Comparison of ENCODE assay signal across 19 cellular contexts in the genomic region with DNA sequence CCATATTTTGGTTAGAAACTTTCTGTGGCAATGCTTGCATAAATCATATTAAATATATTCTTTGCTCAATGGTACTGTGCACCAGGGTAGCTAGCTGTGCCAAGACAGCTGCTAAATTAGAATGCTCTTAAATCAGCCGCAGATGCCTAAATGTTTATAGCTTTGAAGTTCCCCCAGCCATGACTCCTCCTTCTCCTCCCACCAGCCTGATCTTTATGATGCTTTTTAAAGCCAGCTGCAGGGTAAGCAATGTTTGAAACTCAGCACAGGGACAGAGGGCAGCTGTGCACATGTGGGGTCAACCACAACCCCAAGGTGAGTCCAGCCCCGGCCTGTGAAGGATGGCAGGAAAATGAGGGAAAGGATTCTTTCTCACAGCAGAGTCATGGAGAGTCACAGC.
"Had no signal": no experiment of that assay in that cellular context is flagged by ENCODE, and none has a peak within 500 bp of the region (broad histone marks: within the 10 kb centered on the region; RNA-seq: fewer than 3 reads in every experiment).

No MANE protein-coding gene starts in this region.

- H3K27ac ChIP-seq: brain microvascular endothelial cell, foreskin keratinocyte, lower lobe of right lung, pancreas, skin epidermis had no signal

- H3K4me1 Mint-ChIP-seq: activated CD4-positive, alpha-beta T cell treated with anti-CD3 and anti-CD28 coated beads, Interleukin-2, amount 10 ng/mL, durations not matched to agents 7 days and 5 days; central memory CD8-positive, alpha-beta T cell had no signal

- ATAC-seq: foreskin keratinocyte, left cardiac atrium, lower lobe of right lung, pancreas had no signal

- H3K4me3 ChIP-seq: lower lobe of right lung, pancreas, skin epidermis had no signal

- H3K27ac Mint-ChIP-seq: activated CD4-positive, alpha-beta T cell treated with anti-CD3 and anti-CD28 coated beads, Interleukin-2, amount 10 ng/mL, durations not matched to agents 7 days and 5 days; activated naive CD8-positive, alpha-beta T cell had no signal

- H3K36me3 ChIP-seq: brain microvascular endothelial cell, lower lobe of right lung, pancreas had no signal

- H3K4me1 ChIP-seq: foreskin keratinocyte, lower lobe of right lung, pancreas had no signal

- H3K27me3 Mint-ChIP-seq: activated CD4-positive, alpha-beta T cell treated with anti-CD3 and anti-CD28 coated beads, Interleukin-2, amount 10 ng/mL, durations not matched to agents 7 days and 5 days; central memory CD8-positive, alpha-beta T cell had no signal

- H3K27me3 ChIP-seq: brain microvascular endothelial cell, foreskin keratinocyte, pancreas had no signal

- H3K4me3 Mint-ChIP-seq: activated CD4-positive, alpha-beta T cell treated with anti-CD3 and anti-CD28 coated beads, Interleukin-2, amount 10 ng/mL, durations not matched to agents 7 days and 5 days; activated naive CD8-positive, alpha-beta T cell; central memory CD8-positive, alpha-beta T cell had no signal

- H3K9me3 ChIP-seq: lower lobe of right lung, pancreas had no signal

- H3K36me3 Mint-ChIP-seq: activated naive CD8-positive, alpha-beta T cell; naive B cell had no signal

- DNase-seq: activated CD4-positive, alpha-beta T cell treated with anti-CD3 and anti-CD28 coated beads, Interleukin-2, amount 10 ng/mL, durations not matched to agents 7 days and 5 days; activated CD8-positive, alpha-beta memory T cell treated with anti-CD3 and anti-CD28 coated beads, Interleukin-2, amount 50 U/mL, for 48 hours; activated gamma-delta T cell treated with Interleukin-2 at 50 U/mL for 16 hours; amygdala; brain microvascular endothelial cell; cortex of kidney; effector CD8-positive, alpha-beta T cell; head of caudate nucleus; left cardiac atrium; lower lobe of right lung; naive B cell; pancreas; stimulated activated CD4-positive, alpha-beta T cell treated with anti-CD3 and anti-CD28 coated beads, Interleukin-4, amount 100 ng/mL, for 24 hours; stimulated activated naive CD4-positive, alpha-beta T cell; trophoblast cell had no signal
